8 cellular contexts compared by ENCODE assay signal in the genomic region with DNA sequence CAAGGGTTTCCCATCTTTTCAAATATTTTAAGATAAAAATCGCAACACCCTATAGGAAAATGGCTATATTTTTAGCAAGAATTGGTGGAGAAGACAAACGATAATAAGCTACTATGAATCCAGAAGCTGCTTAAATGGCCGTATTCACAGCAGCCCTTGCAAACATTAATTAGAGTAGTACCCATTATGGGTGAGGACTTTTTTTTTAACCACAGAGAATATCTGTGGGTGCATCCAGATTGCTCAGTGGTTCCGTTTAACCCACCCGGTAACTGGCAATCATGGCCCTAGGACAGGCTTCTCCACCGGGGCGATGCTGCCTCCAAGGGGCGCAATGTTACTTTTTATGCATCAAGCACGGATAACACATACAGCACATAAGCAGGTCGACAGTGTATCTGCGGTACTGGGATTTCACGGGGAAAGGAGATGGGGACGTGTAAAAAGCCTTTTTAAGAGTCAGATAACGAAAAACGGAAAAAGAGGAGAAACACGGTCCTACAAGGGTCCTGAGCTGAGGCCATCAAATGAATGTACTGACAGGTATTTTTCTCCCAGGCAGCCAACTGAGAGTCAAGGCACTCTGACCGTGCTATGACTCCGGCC. TPM values are rescaled to one million over a fixed set of nuclear protein-coding genes. Genes with fewer than 3 reads are reported as not detected.
DNase-seq lines count a peak whose midpoint lies in the region; ATAC-seq and TF ChIP-seq lines count a peak whose summit lies in the region.

No MANE protein-coding gene starts in this region.

- peak overlapping the region; percentile 77 for H2AFZ ChIP-seq in neural progenitor cell (replicated peaks)

- H3K4me3 ChIP-seq in DOHH2 (ENCODE audit: low read length), result peak overlapping the region; percentile 37
- H3K4me3 ChIP-seq in fibroblast of mammary gland (ENCODE audit: control insufficient read depth, low read depth, low read length), result peak overlapping the region; percentile 38
- H3K4me3 ChIP-seq in neural progenitor cell, result peak overlapping the region; percentile 80

- H3K9ac ChIP-seq in neural progenitor cell, result no peak overlapping the region

- no peaks in the 10 kb centered on the region for H3F3A ChIP-seq in DOHH2 (ENCODE audit: control insufficient read depth, insufficient read depth)
- H3F3A ChIP-seq in neural progenitor cell (ENCODE audit: low read depth), result peaks cover 21% of the 10 kb centered on the region

- no peaks in the 10 kb centered on the region for H3K9me3 ChIP-seq in DOHH2 (ENCODE audit: control insufficient read depth, insufficient read depth, low read length)
- no peaks in the 10 kb centered on the region for H3K9me3 ChIP-seq in neural progenitor cell (ENCODE audit: low read depth)

- TF ChIP-seq CTCF in DOHH2 (IDR thresholded peaks at IDR 0.05; ENCODE audit: low read depth, low read length, poor library complexity, severe bottlenecking) (peak; percentile 28), fibroblast of mammary gland (conservative IDR thresholded peaks at IDR 0.05; ENCODE audit: control insufficient read depth, insufficient read depth, low read depth, low read length) (peak; percentile 5), neural progenitor cell (IDR thresholded peaks at IDR 0.05) (peak; percentile 25)

- H3K36me3 Mint-ChIP-seq in IgD-negative memory B cell, result no peaks in the 10 kb centered on the region
- no peaks in the 10 kb centered on the region for H3K36me3 Mint-ChIP-seq in activated CD4-positive, alpha-beta T cell treated with anti-CD3 and anti-CD28 coated beads, Interleukin-2, amount 10 ng/mL, durations not matched to agents 7 days and 5 days (ENCODE audit: low read depth)
- H3K36me3 Mint-ChIP-seq in neural progenitor cell, result no peaks in the 10 kb centered on the region

- H3K79me2 ChIP-seq in DOHH2 (ENCODE audit: control insufficient read depth, low read length) (no peaks in the 10 kb centered on the region), neural progenitor cell (ENCODE audit: low read depth) (no peaks in the 10 kb centered on the region)

- peaks cover 0 to 2% (median 0%) of the 10 kb centered on the region in 3 donors for H3K9me3 Mint-ChIP-seq in IgD-negative memory B cell
- no peaks in the 10 kb centered on the region for H3K9me3 Mint-ChIP-seq in activated CD4-positive, alpha-beta T cell treated with anti-CD3 and anti-CD28 coated beads, Interleukin-2, amount 10 ng/mL, durations not matched to agents 7 days and 5 days
- H3K9me3 Mint-ChIP-seq in neural progenitor cell, result no peaks in the 10 kb centered on the region

- H3K27ac ChIP-seq in DOHH2 (ENCODE audit: low read depth, low read length) (no peak overlapping the region), neural progenitor cell (no peak overlapping the region)

- POLR2A ChIA-PET in activated CD4-positive, alpha-beta T cell treated with anti-CD3 and anti-CD28 coated beads, Interleukin-2, amount 10 ng/mL, durations not matched to agents 7 days and 5 days (lab: Charles Lee), result no interaction called here

- CTCF ChIA-PET in activated CD4-positive, alpha-beta T cell treated with anti-CD3 and anti-CD28 coated beads, Interleukin-2, amount 10 ng/mL, durations not matched to agents 7 days and 5 days (lab: Charles Lee), result interaction anchor here (0.8 to 4.2 kb wide), 5 partner anchors 11 to 91 kb away, joined by 3 to 18 read pairs (median 3); no protein-coding TSS in a partner anchor

- ATAC-seq in GM21737 (IDR thresholded peaks at IDR 0.05; ENCODE audit: unreplicated experiment), result no peak
- ATAC-seq in GM18861 (IDR thresholded peaks at IDR 0.05; ENCODE audit: unreplicated experiment), result no peak

- no peaks in the 10 kb centered on the region for H4K20me1 ChIP-seq in DOHH2 (ENCODE audit: control insufficient read depth, insufficient read depth, low read depth, low read length)
- no peaks in the 10 kb centered on the region for H4K20me1 ChIP-seq in neural progenitor cell (ENCODE audit: low read depth)

- H3K36me3 ChIP-seq in DOHH2 (ENCODE audit: control insufficient read depth, low read length) (no peaks in the 10 kb centered on the region), neural progenitor cell (no peaks in the 10 kb centered on the region)

- H3K27ac Mint-ChIP-seq in IgD-negative memory B cell (peak overlapping the region in 1 of 3 donors; percentile 13), neural progenitor cell (no peak overlapping the region)
- no peak overlapping the region for H3K27ac Mint-ChIP-seq in activated CD4-positive, alpha-beta T cell treated with anti-CD3 and anti-CD28 coated beads, Interleukin-2, amount 10 ng/mL, durations not matched to agents 7 days and 5 days

- peaks cover 7% of the 10 kb centered on the region for H3K27me3 Mint-ChIP-seq in IgD-negative memory B cell
- H3K27me3 Mint-ChIP-seq in activated CD4-positive, alpha-beta T cell treated with anti-CD3 and anti-CD28 coated beads, Interleukin-2, amount 10 ng/mL, durations not matched to agents 7 days and 5 days, result peaks cover 72% of the 10 kb centered on the region
- peaks cover 7% of the 10 kb centered on the region for H3K27me3 Mint-ChIP-seq in neural progenitor cell (ENCODE audit: insufficient read depth, low read depth)

- H3K4me1 Mint-ChIP-seq in IgD-negative memory B cell (peaks cover 16 to 29% (median 26%) of the 10 kb centered on the region in 3 donors), neural progenitor cell (peaks cover 5% of the 10 kb centered on the region)
- H3K4me1 Mint-ChIP-seq in activated CD4-positive, alpha-beta T cell treated with anti-CD3 and anti-CD28 coated beads, Interleukin-2, amount 10 ng/mL, durations not matched to agents 7 days and 5 days, result peaks cover 19% of the 10 kb centered on the region

- DNase-seq in activated CD4-positive, alpha-beta T cell treated with anti-CD3 and anti-CD28 coated beads, Interleukin-2, amount 10 ng/mL, durations not matched to agents 7 days and 5 days, result no peak
- DNase-seq in fibroblast of mammary gland (ENCODE audit: low read depth) (peak; percentile 10), neural progenitor cell (ENCODE audit: low spot score) (peak; percentile 52), RKO (ENCODE audit: low spot score) (no peak)

- H3K4me2 ChIP-seq in DOHH2 (ENCODE audit: low read length) (peak overlapping the region; percentile 53), neural progenitor cell (peak overlapping the region; percentile 75)

- H3K4me3 Mint-ChIP-seq in IgD-negative memory B cell (peak overlapping the region; percentile 83 to 95 (median 90)), neural progenitor cell (peak overlapping the region; percentile 88)
- peak overlapping the region; percentile 50 for H3K4me3 Mint-ChIP-seq in activated CD4-positive, alpha-beta T cell treated with anti-CD3 and anti-CD28 coated beads, Interleukin-2, amount 10 ng/mL, durations not matched to agents 7 days and 5 days

- peaks cover 56% of the 10 kb centered on the region for H3K27me3 ChIP-seq in DOHH2 (ENCODE audit: control insufficient read depth, low read length)
- H3K27me3 ChIP-seq in neural progenitor cell, result peaks cover 57% of the 10 kb centered on the region

- H3K9me2 ChIP-seq in DOHH2 (replicated peaks; ENCODE audit: control insufficient read depth, low read length), result no peaks in the 10 kb centered on the region

- peaks cover 15% of the 10 kb centered on the region for H3K4me1 ChIP-seq in DOHH2 (ENCODE audit: control insufficient read depth, low read length)
- H3K4me1 ChIP-seq in neural progenitor cell, result peaks cover 9% of the 10 kb centered on the region

RNA-seq across cellular contexts. Expression of a gene that starts 1.0 kb away (rescaled TPM):
- 0.20 TPM for polyA plus RNA-seq in IgD-negative memory B cell
- not detected for total RNA-seq in activated CD4-positive, alpha-beta T cell treated with anti-CD3 and anti-CD28 coated beads, Interleukin-2, amount 10 ng/mL, durations not matched to agents 7 days and 5 days
- 0.43 and 1.1 TPM in 2 replicates for total RNA-seq in neural progenitor cell (ENCODE audit: low replicate concordance)

RNA-seq across cellular contexts. Expression of a gene that starts 46.6 kb away (rescaled TPM):
- not detected for polyA plus RNA-seq in IgD-negative memory B cell
- not detected for total RNA-seq in activated CD4-positive, alpha-beta T cell treated with anti-CD3 and anti-CD28 coated beads, Interleukin-2, amount 10 ng/mL, durations not matched to agents 7 days and 5 days
- total RNA-seq in neural progenitor cell (ENCODE audit: low replicate concordance), result 0.06 and 0.36 TPM in 2 replicates

Comparison
In these comparisons a context has a peak if more than half of its experiments do, and no peak if none do; other contexts are left out.
1. DNase-seq: peak in fibroblast of mammary gland (single experiment) and neural progenitor cell (single experiment); none in activated CD4-positive, alpha-beta T cell treated with anti-CD3 and anti-CD28 coated beads, Interleukin-2, amount 10 ng/mL, durations not matched to agents 7 days and 5 days (single experiment) and RKO (single experiment).
2. Peak in every context shown above with its lines, with median percentiles within 50 percentile points of each other: H3K4me3 ChIP-seq, CTCF ChIP-seq and H3K4me3 Mint-ChIP-seq.